ENCODE assay signal across 24 cellular contexts in the genomic region with DNA sequence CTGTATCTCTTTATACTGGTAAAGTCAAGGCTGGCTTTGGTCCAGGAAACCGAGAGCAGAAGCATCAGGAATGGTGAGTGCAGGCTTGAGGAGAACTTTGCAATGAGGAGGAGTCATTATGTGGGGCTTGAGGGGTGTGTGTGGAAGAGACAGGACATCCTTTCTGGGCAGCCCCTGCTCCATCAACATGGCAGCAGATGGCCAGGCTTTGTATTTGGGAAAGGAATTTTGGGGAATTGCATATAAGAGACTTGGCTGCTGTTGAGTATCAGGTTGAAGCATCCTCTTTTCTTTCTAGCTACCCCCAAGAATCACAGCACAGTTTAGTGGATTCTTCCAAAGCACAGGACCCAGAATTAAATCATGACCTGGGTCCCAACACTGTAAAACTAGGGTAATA. TPM values are rescaled to one million over a fixed set of nuclear protein-coding genes. Genes with fewer than 3 reads are reported as not detected.
A peak's percentile ranks its signal among the peaks of the same experiment; 100 is the strongest.
DNase-seq lines count a peak whose midpoint lies in the region; FAIRE-seq and TF ChIP-seq lines count a peak whose summit lies in the region.
"Had no signal": no experiment of that assay in that cellular context is flagged by ENCODE, and none has a peak within 500 bp of the region (broad histone marks: within the 10 kb centered on the region; RNA-seq: fewer than 3 reads in every experiment).

No MANE protein-coding gene starts in this region.

- H3K27ac ChIP-seq in H1 (ENCODE audit: low read depth, low read length), result no peak overlapping the region
- no peak overlapping the region for H3K27ac ChIP-seq in trophoblast cell (ENCODE audit: low read depth, low read length)
- H3K27ac ChIP-seq: 22Rv1, A549, C4-2B, HL-60 had no signal

- H3K79me2 ChIP-seq in H1 (ENCODE audit: control insufficient read depth in 1 of 2, insufficient read depth in 2 of 2, low read length in 2 of 2) (no peaks in the 10 kb centered on the region), trophoblast cell (ENCODE audit: control insufficient read depth, insufficient read depth, low read length, poor library complexity) (peaks cover 4% of the 10 kb centered on the region)

- H2BK120ac ChIP-seq in H1 (replicated peaks; ENCODE audit: low read depth, low read length), result no peak overlapping the region
- no peak overlapping the region for H2BK120ac ChIP-seq in trophoblast cell (ENCODE audit: insufficient read depth, low read length, poor library complexity)

- H3K9ac ChIP-seq in H1 (replicated peaks in 1 of 4; ENCODE audit: extremely low read depth in 1 of 4, low read depth in 3 of 4, low read length in 3 of 4) (no peak overlapping the region), trophoblast cell (ENCODE audit: low read length) (no peak overlapping the region)

- POLR2A ChIA-PET in H1 (lab: Charles Lee; ENCODE audit: partially characterized antibody), result no interaction called here

- 0 out of 2 replicates have a peak overlapping the region, but pooled peaks have one; percentile 50 for H2AFZ ChIP-seq in H1 (ENCODE audit: low read length)
- H2AFZ ChIP-seq in trophoblast cell (ENCODE audit: insufficient read depth, low read length, poor library complexity), result no peak overlapping the region

- DNase-seq in DMS 273 (lab: John Stamatoyannopoulos, UW; ENCODE audit: unreplicated experiment), result peak; percentile 39
- DNase-seq in NCI-H446 (lab: John Stamatoyannopoulos, UW), result peak; percentile 58 to 64
- no peak for DNase-seq in H1 (ENCODE audit: low read depth in 1 of 2, low spot score in 2 of 2)
- no peak for DNase-seq in trophoblast cell
- DNase-seq in HPDE6-E6E7 (ENCODE audit: extremely low spot score), result no peak
- no peak for DNase-seq in NCI-H82 (lab: John Stamatoyannopoulos, UW)
- no peak for DNase-seq in nucleus accumbens (lab: John Stamatoyannopoulos, UW)
- DNase-seq in activated CD8-positive, alpha-beta memory T cell treated with anti-CD3 and anti-CD28 coated beads, Interleukin-2, amount 50 U/mL, for 4 hours, result no peak
- DNase-seq: AML-193; Caco-2; CD4-positive, alpha-beta T cell; DMS79 treated with DMSO at 0.1 percent for 48 hours; GF-D8; GOT3; IMR-90; KBM-7 had no signal

- no peak for FAIRE-seq in H1 (lab: Jason Lieb, UNC)
- FAIRE-seq: A549, D721Med, HTR-8/SVneo had no signal

- H3K4ac ChIP-seq in H1 (replicated peaks; ENCODE audit: insufficient read length, low read depth, low read length), result no peak overlapping the region
- H3K4ac ChIP-seq in trophoblast cell (ENCODE audit: low read depth, low read length), result peak overlapping the region; percentile 25

- H3K4me1 ChIP-seq in H1 (replicated peaks in 1 of 4; ENCODE audit: control insufficient read depth in 3 of 4, insufficient read depth in 4 of 4, low read length in 3 of 4), result peaks cover 0 to 6% (median 4%) of the 10 kb centered on the region in 4 experiments; a peak in 4 of 7 replicates
- H3K4me1 ChIP-seq in trophoblast cell (ENCODE audit: control insufficient read depth in 1 of 2, insufficient read depth in 2 of 2, low read length in 2 of 2), result peaks cover 20 to 34% of the 10 kb centered on the region in 2 experiments
- H3K4me1 ChIP-seq: A549 had no signal

- TF ChIP-seq POLR2A in H1 (IDR thresholded peaks at IDR 0.05; ENCODE audit: control extremely low read depth in 1 of 2, low read depth in 2 of 2, low read length in 2 of 2), result no peak

- CTCF ChIA-PET in H1 (lab: Charles Lee; ENCODE audit: partially characterized antibody), result interaction anchor here (1.0 kb wide), 1 partner anchor 107 kb away, joined by 3 read pairs; no protein-coding TSS in a partner anchor

- H2BK12ac ChIP-seq in H1 (ENCODE audit: low read depth, low read length) (no peak overlapping the region), trophoblast cell (ENCODE audit: low read length) (no peak overlapping the region)

- no peak overlapping the region for H4K8ac ChIP-seq in H1 (ENCODE audit: extremely low read depth, insufficient read depth, low read length)
- H4K8ac ChIP-seq in trophoblast cell (ENCODE audit: low read depth, low read length), result no peak overlapping the region

- no peak overlapping the region; the same call in 1 of the 2 replicates for H2BK15ac ChIP-seq in H1 (ENCODE audit: low read length)

- H3K14ac ChIP-seq in H1 (ENCODE audit: insufficient read length), result no peak overlapping the region
- peak overlapping the region; percentile 24 for H3K14ac ChIP-seq in trophoblast cell (ENCODE audit: low read length)

- no peak overlapping the region for H3K4me3 ChIP-seq in H1 (ENCODE audit: extremely low read depth in 1 of 4, insufficient read depth in 2 of 4, low read depth in 3 of 4, low read length in 4 of 4)
- no peak overlapping the region for H3K4me3 ChIP-seq in trophoblast cell (ENCODE audit: low read depth, low read length)
- H3K4me3 ChIP-seq: A549, HAP-1 had no signal

- H4K91ac ChIP-seq in H1 (replicated peaks; ENCODE audit: insufficient read length, low read length), result no peak overlapping the region
- no peak overlapping the region for H4K91ac ChIP-seq in trophoblast cell (ENCODE audit: low read depth, low read length)

- H2BK5ac ChIP-seq in H1 (ENCODE audit: low read depth, low read length) (no peak overlapping the region), trophoblast cell (ENCODE audit: low read depth, low read length, poor library complexity) (no peak overlapping the region)

- TF ChIP-seq CTCF in H1 (IDR thresholded peaks at IDR 0.05; ENCODE audit: control extremely low read depth in 1 of 3, insufficient read depth in 1 of 3, low read depth in 1 of 3, low read length in 3 of 3), result no peak

- no peak overlapping the region for H4K12ac ChIP-seq in trophoblast cell (ENCODE audit: low read depth, low read length)

- no peak for TF ChIP-seq EP300 in H1 (IDR thresholded peaks at IDR 0.05; ENCODE audit: borderline replicate concordance in 1 of 2, low read depth in 2 of 2, low read length in 2 of 2)

- H3K9me3 ChIP-seq in H1 (ENCODE audit: insufficient read depth in 2 of 2, low read depth in 1 of 2, low read length in 1 of 2) (no peaks in the 10 kb centered on the region; a peak in 1 of 4 replicates), trophoblast cell (ENCODE audit: insufficient read depth, low read depth, low read length) (no peaks in the 10 kb centered on the region)
- H3K9me3 ChIP-seq: A549, Caco-2, HAP-1 had no signal

- H2BK20ac ChIP-seq in H1 (ENCODE audit: low read length), result no peak overlapping the region

- H2AK5ac ChIP-seq in H1 (ENCODE audit: low read depth, low read length) (no peak overlapping the region), trophoblast cell (ENCODE audit: low read length) (no peak overlapping the region)

- H3K27me3 ChIP-seq in H1 (replicated peaks in 1 of 4; ENCODE audit: control insufficient read depth in 3 of 4, extremely low read depth in 1 of 4, insufficient read depth in 3 of 4, low read length in 3 of 4) (no peaks in the 10 kb centered on the region), trophoblast cell (ENCODE audit: insufficient read depth, low read length) (no peaks in the 10 kb centered on the region)

- H3K79me1 ChIP-seq in H1 (ENCODE audit: low read depth, low read length) (no peaks in the 10 kb centered on the region), trophoblast cell (ENCODE audit: low read length) (peaks cover 16% of the 10 kb centered on the region)

- TF ChIP-seq RAD21 in H1 (IDR thresholded peaks at IDR 0.05 in 1 of 2, conservative IDR thresholded peaks at IDR 0.05 in 1 of 2; ENCODE audit: low read depth in 2 of 2, low read length in 2 of 2), result no peak

- H3K23ac ChIP-seq in H1 (ENCODE audit: insufficient read length) (no peak overlapping the region), trophoblast cell (ENCODE audit: low read length) (no peak overlapping the region)

- H3K18ac ChIP-seq in H1 (ENCODE audit: extremely low read depth, low read length) (no peak overlapping the region), trophoblast cell (ENCODE audit: low read length) (peak overlapping the region; percentile 79)

- no peak overlapping the region for H4K5ac ChIP-seq in H1 (ENCODE audit: insufficient read length, low read depth, low read length)

- H3K36me3 ChIP-seq in H1 (ENCODE audit: control insufficient read depth in 2 of 4, insufficient read depth in 4 of 4, low read length in 3 of 4) (no peaks in the 10 kb centered on the region), trophoblast cell (ENCODE audit: control insufficient read depth in 1 of 2, insufficient read depth in 2 of 2, low read length in 2 of 2) (peaks cover 4 to 6% of the 10 kb centered on the region in 2 experiments)
- H3K36me3 ChIP-seq: HAP-1 had no signal

- H3K56ac ChIP-seq in H1 (replicated peaks; ENCODE audit: insufficient read length, low read depth, low read length), result no peak overlapping the region

- no peak overlapping the region for H3K4me2 ChIP-seq in H1 (ENCODE audit: insufficient read depth in 1 of 2, low read depth in 2 of 2, low read length in 2 of 2)
- H3K4me2 ChIP-seq in trophoblast cell (ENCODE audit: low read length), result no peak overlapping the region
- H3K4me2 ChIP-seq: A549 had no signal

- 92% methylated on average over 1 of the region's 1 CpG; no CpG with 5 or more reads in 1 of the 2 experiments for WGBS in H1 (ENCODE audit: extremely low coverage in 1 of 2, insufficient coverage in 1 of 2, insufficient read length in 1 of 2, insufficient replicate concordance in 2 of 2, low coverage in 1 of 2, low lambda C conversion rate in 2 of 2, missing lambda C conversion rate in 1 of 2), 2 experiments
- no CpG with 5 or more reads among the region's 1 CpG for WGBS in trophoblast cell (ENCODE audit: extremely low coverage, insufficient coverage, insufficient read length)

- no peaks in the 10 kb centered on the region for H3K23me2 ChIP-seq in H1 (ENCODE audit: low read depth, low read length)

- no peaks in the 10 kb centered on the region for H4K20me1 ChIP-seq in H1 (replicated peaks in 1 of 2; ENCODE audit: control insufficient read depth in 1 of 2, insufficient read depth in 2 of 2, low read length in 2 of 2)

RNA-seq across cellular contexts. Expression of gene VTCN1, which starts 33.4 kb away (rescaled TPM):
- total RNA-seq in H1 (2021; fragmentation: NEBNext Ultra II Directional; extraction: Animal tissue kit (Norgen Biotek cat#: 25700)), result 0.27 TPM in 1 of 2 replicates, not detected in the other
- polyA plus RNA-seq in H1 (2011; rRNA removed), result 0.08 and 0.32 TPM in 2 replicates
- polyA plus RNA-seq in H1 (2011; cell fraction: cytosol; rRNA removed), result 0.23 TPM
- polyA plus RNA-seq in H1 (2011; cell fraction: nucleus; rRNA removed), result 0.13 TPM
- 0.25 to 0.53 TPM (median 0.42 TPM) in 4 replicates for polyA plus RNA-seq in H1 (2012, experiment 1 of 2)
- 0.07 TPM for polyA plus RNA-seq in H1 (2012, experiment 2 of 2)
- 0.04 TPM for polyA plus RNA-seq in H1 (2013, experiment 1 of 2)
- polyA plus RNA-seq in H1 (2013, experiment 2 of 2), result 0.04 TPM
- 0.13 and 0.41 TPM in 2 replicates for polyA minus RNA-seq in H1 (2011; rRNA and poly(A)+ RNA removed)
- polyA minus RNA-seq in H1 (2011; cell fraction: cytosol; rRNA and poly(A)+ RNA removed), result not detected
- 0.30 TPM for polyA minus RNA-seq in H1 (2011; cell fraction: nucleus; rRNA and poly(A)+ RNA removed)
- polyA plus RNA-seq in trophoblast cell (2013), result 148 and 161 TPM in 2 replicates
- total RNA-seq: CD4-positive, alpha-beta T cell; IMR-90 had no signal
- polyA plus RNA-seq: BJ, IMR-90 had no signal

RNA-seq across cellular contexts. Expression of gene TRIM45, which starts 55.8 kb away (rescaled TPM):
- 15.6 and 16.7 TPM in 2 replicates for total RNA-seq in H1 (2021; fragmentation: NEBNext Ultra II Directional; extraction: Animal tissue kit (Norgen Biotek cat#: 25700))
- 13.7 and 15.0 TPM in 2 replicates for polyA plus RNA-seq in H1 (2011; rRNA removed)
- polyA plus RNA-seq in H1 (2011; cell fraction: cytosol; rRNA removed), result 22.2 TPM
- polyA plus RNA-seq in H1 (2011; cell fraction: nucleus; rRNA removed), result 25.4 TPM
- 17.4 to 23.5 TPM (median 19.7 TPM) in 4 replicates for polyA plus RNA-seq in H1 (2012, experiment 1 of 2)
- 5.0 TPM for polyA plus RNA-seq in H1 (2012, experiment 2 of 2)
- 9.2 TPM for polyA plus RNA-seq in H1 (2013, experiment 1 of 2)
- 7.9 TPM for polyA plus RNA-seq in H1 (2013, experiment 2 of 2)
- polyA minus RNA-seq in H1 (2011; rRNA and poly(A)+ RNA removed), result 12.7 and 13.1 TPM in 2 replicates
- polyA minus RNA-seq in H1 (2011; cell fraction: cytosol; rRNA and poly(A)+ RNA removed), result 7.6 TPM
- 10.7 TPM for polyA minus RNA-seq in H1 (2011; cell fraction: nucleus; rRNA and poly(A)+ RNA removed)
- polyA plus RNA-seq in trophoblast cell (2013), result 8.1 and 9.8 TPM in 2 replicates

Comparison
In these comparisons a context has a peak if more than half of its experiments do, and no peak if none do; other contexts are left out.
1. DNase-seq: peak in DMS 273 (single experiment) and NCI-H446 (2 of 2); none in H1 (0 of 2), trophoblast cell (0 of 2), HPDE6-E6E7 (single experiment), NCI-H82 (single experiment), nucleus accumbens (0 of 56) and activated CD8-positive, alpha-beta memory T cell treated with anti-CD3 and anti-CD28 coated beads, Interleukin-2, amount 50 U/mL, for 4 hours (single experiment).